Comparison of ENCODE assay signal across 19 cellular contexts in the genomic region with DNA sequence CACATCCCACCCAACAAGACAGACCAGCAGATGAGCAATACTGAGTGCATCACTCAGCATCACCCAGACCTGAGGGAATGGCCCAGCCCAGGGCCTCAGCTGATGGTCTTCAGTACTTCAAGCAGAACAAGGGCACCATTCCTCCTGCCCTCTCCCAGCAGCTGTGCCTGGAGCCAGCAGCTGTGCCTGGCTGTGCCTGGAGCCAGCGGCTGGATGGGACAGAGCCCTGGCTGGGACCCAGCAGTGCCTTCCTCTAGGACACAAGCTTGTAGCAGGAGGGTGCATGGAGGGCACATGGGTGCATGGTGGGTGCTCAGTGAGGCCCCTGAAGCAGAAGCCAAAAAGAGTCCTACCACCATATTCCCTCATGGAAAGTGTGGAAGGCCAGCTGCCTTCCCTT.
DNase-seq lines count a peak whose midpoint lies in the region; ATAC-seq, FAIRE-seq and TF ChIP-seq lines count a peak whose summit lies in the region.
"Had no signal": no experiment of that assay in that cellular context is flagged by ENCODE, and none has a peak within 500 bp of the region (broad histone marks: within the 10 kb centered on the region; RNA-seq: fewer than 3 reads in every experiment).

No MANE protein-coding gene starts in this region.

- CTCF ChIA-PET in H1 (lab: Charles Lee; ENCODE audit: partially characterized antibody): interaction anchor here (1.2 kb wide), 1 partner anchor 8 kb away, joined by 3 read pairs; no protein-coding TSS in a partner anchor

- peaks cover 0 to 2% of the 10 kb centered on the region in 2 experiments; a peak in 1 of 4 replicates for H3K9me3 ChIP-seq in H1 (ENCODE audit: insufficient read depth in 2 of 2, low read depth in 1 of 2, low read length in 1 of 2)

- H3K79me1 ChIP-seq in H1 (ENCODE audit: low read depth, low read length): no peaks in the 10 kb centered on the region

- H3K27me3 ChIP-seq in H1 (replicated peaks in 1 of 4; ENCODE audit: control insufficient read depth in 3 of 4, extremely low read depth in 1 of 4, insufficient read depth in 3 of 4, low read length in 3 of 4): no peaks in the 10 kb centered on the region
- H3K27me3 ChIP-seq: BLaER1 treated with 17β-estradiol and CSF1 and Interleukin-3, amounts not matched to agents 10 nM and 100 nM had no signal

- no peak for TF ChIP-seq CTCF in H1 (IDR thresholded peaks at IDR 0.05; ENCODE audit: control extremely low read depth in 1 of 3, insufficient read depth in 1 of 3, low read depth in 1 of 3, low read length in 3 of 3)

- no peak overlapping the region for H3K23ac ChIP-seq in H1 (ENCODE audit: insufficient read length)

- no peak overlapping the region for H2AK5ac ChIP-seq in H1 (ENCODE audit: low read depth, low read length)

- no peaks in the 10 kb centered on the region for H3K23me2 ChIP-seq in H1 (ENCODE audit: low read depth, low read length)

- no peak overlapping the region for H2BK20ac ChIP-seq in H1 (ENCODE audit: low read length)

- H3K4ac ChIP-seq in H1 (replicated peaks; ENCODE audit: insufficient read length, low read depth, low read length): no peak overlapping the region

- no peak overlapping the region for H3K14ac ChIP-seq in H1 (ENCODE audit: insufficient read length)

- H4K20me1 ChIP-seq in H1 (replicated peaks in 1 of 2; ENCODE audit: control insufficient read depth in 1 of 2, insufficient read depth in 2 of 2, low read length in 2 of 2): no peaks in the 10 kb centered on the region
- H4K20me1 ChIP-seq: BLaER1 treated with 17β-estradiol and CSF1 and Interleukin-3, amounts not matched to agents 10 nM and 100 nM had no signal

- no peaks in the 10 kb centered on the region for H3K4me1 ChIP-seq in H1 (replicated peaks in 1 of 4; ENCODE audit: control insufficient read depth in 3 of 4, insufficient read depth in 4 of 4, low read length in 3 of 4)

- no peak for TF ChIP-seq RAD21 in H1 (IDR thresholded peaks at IDR 0.05 in 1 of 2, conservative IDR thresholded peaks at IDR 0.05 in 1 of 2; ENCODE audit: low read depth in 2 of 2, low read length in 2 of 2)

- no peak for FAIRE-seq in H1 (lab: Jason Lieb, UNC)
- FAIRE-seq: GM12878, GM18507, HepG2, HTR-8/SVneo had no signal

- H2BK120ac ChIP-seq in H1 (replicated peaks; ENCODE audit: low read depth, low read length): no peak overlapping the region

- POLR2A ChIA-PET in H1 (lab: Charles Lee; ENCODE audit: partially characterized antibody): no interaction called here

- no peak for TF ChIP-seq EP300 in H1 (IDR thresholded peaks at IDR 0.05; ENCODE audit: borderline replicate concordance in 1 of 2, low read depth in 2 of 2, low read length in 2 of 2)

- H3K56ac ChIP-seq in H1 (replicated peaks; ENCODE audit: insufficient read length, low read depth, low read length): no peak overlapping the region

- 0 out of 2 replicates have a peak overlapping the region, but pooled peaks have one; percentile 9 for H2BK12ac ChIP-seq in H1 (ENCODE audit: low read depth, low read length)

- ATAC-seq in stimulated activated naive CD8-positive, alpha-beta T cell treated with anti-CD3 and anti-CD28 coated beads, Interleukin-15, Interleukin-2, amounts not matched to agents 100 U/mL and 50 U/mL, for 24 hours: no peak
- ATAC-seq: GM12878, HepG2 had no signal

- no peaks in the 10 kb centered on the region for H3K79me2 ChIP-seq in H1 (ENCODE audit: control insufficient read depth in 1 of 2, insufficient read depth in 2 of 2, low read length in 2 of 2)

- H3K4me2 ChIP-seq in H1 (ENCODE audit: insufficient read depth in 1 of 2, low read depth in 2 of 2, low read length in 2 of 2): no peak overlapping the region
- H3K4me2 ChIP-seq: BLaER1 treated with 17β-estradiol and CSF1 and Interleukin-3, amounts not matched to agents 10 nM and 100 nM had no signal

- no peak overlapping the region for H3K18ac ChIP-seq in H1 (ENCODE audit: extremely low read depth, low read length)

- H2AFZ ChIP-seq in H1 (ENCODE audit: low read length): no peak overlapping the region

- no peak overlapping the region for H2BK15ac ChIP-seq in H1 (ENCODE audit: low read length)

- no peak for TF ChIP-seq POLR2A in H1 (IDR thresholded peaks at IDR 0.05; ENCODE audit: control extremely low read depth in 1 of 2, low read depth in 2 of 2, low read length in 2 of 2)

- no peak overlapping the region for H4K5ac ChIP-seq in H1 (ENCODE audit: insufficient read length, low read depth, low read length)

- H4K91ac ChIP-seq in H1 (replicated peaks; ENCODE audit: insufficient read length, low read length): no peak overlapping the region

- no peak overlapping the region for H4K8ac ChIP-seq in H1 (ENCODE audit: extremely low read depth, insufficient read depth, low read length)

- no peak overlapping the region for H2BK5ac ChIP-seq in H1 (ENCODE audit: low read depth, low read length)

- H3K36me3 ChIP-seq in H1 (ENCODE audit: control insufficient read depth in 2 of 4, insufficient read depth in 4 of 4, low read length in 3 of 4): no peaks in the 10 kb centered on the region
- H3K36me3 ChIP-seq: BLaER1 treated with 17β-estradiol and CSF1 and Interleukin-3, amounts not matched to agents 10 nM and 100 nM had no signal

- H3K4me3 ChIP-seq in H1 (ENCODE audit: extremely low read depth in 1 of 4, insufficient read depth in 2 of 4, low read depth in 3 of 4, low read length in 4 of 4): no peak overlapping the region
- H3K4me3 ChIP-seq: BLaER1 treated with 17β-estradiol and CSF1 and Interleukin-3, amounts not matched to agents 10 nM and 100 nM; GM12878 had no signal

- DNase-seq in Ammon's horn (ENCODE audit: low spot score) (peak; percentile 39), H1 (ENCODE audit: low read depth in 1 of 2, low spot score in 2 of 2) (no peak), medulla oblongata (ENCODE audit: extremely low spot score) (peak; percentile 18), putamen (ENCODE audit: low spot score) (peak; percentile 42), NCI-H2107 (lab: John Stamatoyannopoulos, UW) (no peak), HK-2 (ENCODE audit: unreplicated experiment) (no peak), COLO668 (lab: John Stamatoyannopoulos, UW; ENCODE audit: unreplicated experiment) (no peak)
- DNase-seq in stimulated activated naive CD8-positive, alpha-beta T cell treated with anti-CD3 and anti-CD28 coated beads, Interleukin-15, Interleukin-2, amounts not matched to agents 100 U/mL and 50 U/mL, for 24 hours: no peak
- DNase-seq: AML-193; CD4-positive, alpha-beta T cell; DMS79; HCEC 1CT; HFFc6 had no signal

- H3K9ac ChIP-seq in H1 (replicated peaks in 1 of 4; ENCODE audit: extremely low read depth in 1 of 4, low read depth in 3 of 4, low read length in 3 of 4): no peak overlapping the region
- H3K9ac ChIP-seq: BLaER1 treated with 17β-estradiol and CSF1 and Interleukin-3, amounts not matched to agents 10 nM and 100 nM had no signal

- WGBS in H1 (ENCODE audit: extremely low coverage in 1 of 2, insufficient coverage in 1 of 2, insufficient read length in 1 of 2, insufficient replicate concordance in 2 of 2, low coverage in 1 of 2, low lambda C conversion rate in 2 of 2, missing lambda C conversion rate in 1 of 2), 2 experiments: 80% methylated on average over 1 of the region's 1 CpG; no CpG with 5 or more reads in 1 of the 2 experiments

- no peak overlapping the region for H3K27ac ChIP-seq in H1 (ENCODE audit: low read depth, low read length)
- H3K27ac ChIP-seq: 22Rv1; BLaER1 treated with 17β-estradiol and CSF1 and Interleukin-3, amounts not matched to agents 10 nM and 100 nM had no signal

TF ChIP-seq in H1, 55 proteins besides CTCF, POLR2A, EP300 and RAD21:
- TF ChIP-seq SAP30 (IDR thresholded peaks at IDR 0.05; ENCODE audit: insufficient read depth, insufficient replicate concordance, low read length): no peak
- TF ChIP-seq CTBP2 (IDR thresholded peaks at IDR 0.05; ENCODE audit: borderline replicate concordance, insufficient read depth, insufficient read length, low read length): no peak
- TF ChIP-seq SP2 (IDR thresholded peaks at IDR 0.05; ENCODE audit: low read length): no peak
- no peak for TF ChIP-seq SRF (IDR thresholded peaks at IDR 0.05; ENCODE audit: low read depth, low read length)
- TF ChIP-seq POLR2AphosphoS5 (IDR thresholded peaks at IDR 0.05; ENCODE audit: low read depth, low read length): no peak
- no peak for TF ChIP-seq BCL11A (IDR thresholded peaks at IDR 0.05; ENCODE audit: low read depth in 2 of 2, low read length in 2 of 2)
- TF ChIP-seq SIX5 (IDR thresholded peaks at IDR 0.05; ENCODE audit: low read depth, low read length): no peak

Comparison
In these comparisons a context has a peak if more than half of its experiments do, and no peak if none do; other contexts are left out.
1. DNase-seq: peak in Ammon's horn (single experiment), medulla oblongata (single experiment) and putamen (single experiment); none in H1 (0 of 2), NCI-H2107 (single experiment), HK-2 (single experiment), COLO668 (single experiment) and stimulated activated naive CD8-positive, alpha-beta T cell treated with anti-CD3 and anti-CD28 coated beads, Interleukin-15, Interleukin-2, amounts not matched to agents 100 U/mL and 50 U/mL, for 24 hours (single experiment).